In the genomic region with DNA sequence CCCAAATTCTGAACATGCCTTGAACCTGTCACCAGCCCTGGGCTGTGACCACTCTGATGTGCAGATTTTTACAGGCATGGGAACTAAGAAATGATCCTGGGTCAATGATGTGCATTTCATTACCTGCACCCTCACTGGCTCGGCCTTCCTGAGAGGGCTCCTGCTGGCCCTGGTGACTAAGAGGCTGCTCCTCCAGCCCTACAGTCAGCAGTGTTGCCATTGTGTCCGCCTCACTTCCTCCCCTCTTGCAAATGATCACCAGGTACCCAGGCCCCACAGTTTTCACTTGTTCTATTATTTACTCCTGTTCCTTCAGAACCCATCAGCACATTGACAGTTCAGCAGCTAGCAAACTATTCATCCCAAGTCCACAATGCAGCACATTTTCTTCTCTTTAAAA, we compare ENCODE assay signal across 26 cellular contexts. TPM values are rescaled to one million over a fixed set of nuclear protein-coding genes. Genes with fewer than 3 reads are reported as not detected.
"Had no signal": no experiment of that assay in that cellular context is flagged by ENCODE, and none has a peak within 500 bp of the region (broad histone marks: within the 10 kb centered on the region; RNA-seq: fewer than 3 reads in every experiment).

No MANE protein-coding gene starts in this region.

- H3K4me3 ChIP-seq: breast epithelium, gastroesophageal sphincter, lung, ovary, prostate gland, spleen, tibial artery had no signal

- H3K27me3 ChIP-seq: breast epithelium, gastroesophageal sphincter, neutrophil, ovary, spleen, tibial artery had no signal

- H3K27ac ChIP-seq: breast epithelium, neutrophil, ovary, prostate gland, spleen, tibial artery, VCaP had no signal

- H3K27me3 Mint-ChIP-seq: activated naive CD4-positive, alpha-beta T cell treated with anti-CD3 and anti-CD28 coated beads, Interleukin-2, amount 50 U/mL, for 24 hours; central memory CD8-positive, alpha-beta T cell had no signal

- H3K9me3 Mint-ChIP-seq: activated naive CD4-positive, alpha-beta T cell treated with anti-CD3 and anti-CD28 coated beads, Interleukin-2, amount 50 U/mL, for 24 hours; central memory CD8-positive, alpha-beta T cell; T-cell; T-helper 2 cell treated with Interferon-gamma antibody and Interleukin-4, amounts not matched to agents 5 μg/mL and 100 μg/mL, for 36 hours had no signal

- H3K36me3 ChIP-seq: breast epithelium, neutrophil, ovary, prostate gland, spleen, tibial artery had no signal

- DNase-seq: activated CD4-positive, alpha-beta T cell treated with anti-CD3 and anti-CD28 coated beads, Interleukin-2, amount 50 U/mL, for 1 hour; activated CD4-positive, CD25-positive, alpha-beta regulatory T cell treated with anti-CD3 and anti-CD28 coated beads, Interleukin-2, amount 50 U/mL, for 72 hours; activated CD8-positive, alpha-beta T cell treated with anti-CD3 and anti-CD28 coated beads, Interleukin-2, amount 10 ng/mL, durations not matched to agents 7 days and 5 days; activated gamma-delta T cell treated with Interleukin-2 at 50 U/mL for 16 hours; activated T-cell treated with anti-CD3 and anti-CD28 coated beads, Interleukin-2, amount 50 U/mL, for 1 hour; aorta; kidney; naive thymus-derived CD8-positive, alpha-beta T cell; ovary; spleen; stimulated activated CD4-positive, alpha-beta T cell treated with anti-CD3 and anti-CD28 coated beads, Interleukin-4, amount 100 ng/mL, for 1 hour; stimulated activated naive CD8-positive, alpha-beta T cell treated with anti-CD3 and anti-CD28 coated beads, Interleukin-15, Interleukin-2, amounts not matched to agents 100 U/mL and 50 U/mL, for 24 hours; substantia nigra; T-cell; tibial artery had no signal

- H3K4me1 Mint-ChIP-seq: activated naive CD4-positive, alpha-beta T cell treated with anti-CD3 and anti-CD28 coated beads, Interleukin-2, amount 50 U/mL, for 24 hours; central memory CD8-positive, alpha-beta T cell; naive thymus-derived CD8-positive, alpha-beta T cell; T-cell had no signal

- H3K4me1 ChIP-seq: prostate gland had no signal

- H3K27ac Mint-ChIP-seq: activated CD8-positive, alpha-beta T cell treated with anti-CD3 and anti-CD28 coated beads, Interleukin-2, amount 10 ng/mL, durations not matched to agents 7 days and 5 days; activated naive CD4-positive, alpha-beta T cell treated with anti-CD3 and anti-CD28 coated beads, Interleukin-2, amount 50 U/mL, for 24 hours; naive thymus-derived CD8-positive, alpha-beta T cell; T-cell; T-helper 2 cell treated with Interferon-gamma antibody and Interleukin-4, amounts not matched to agents 5 μg/mL and 100 μg/mL, for 36 hours had no signal

- H3K36me3 Mint-ChIP-seq: activated naive CD4-positive, alpha-beta T cell treated with anti-CD3 and anti-CD28 coated beads, Interleukin-2, amount 50 U/mL, for 24 hours; naive thymus-derived CD8-positive, alpha-beta T cell; T-cell had no signal

- H3K4me3 Mint-ChIP-seq: activated CD8-positive, alpha-beta T cell treated with anti-CD3 and anti-CD28 coated beads, Interleukin-2, amount 10 ng/mL, durations not matched to agents 7 days and 5 days; activated naive CD4-positive, alpha-beta T cell treated with anti-CD3 and anti-CD28 coated beads, Interleukin-2, amount 50 U/mL, for 24 hours; central memory CD8-positive, alpha-beta T cell; naive thymus-derived CD8-positive, alpha-beta T cell; T-cell; T-helper 2 cell treated with Interferon-gamma antibody and Interleukin-4, amounts not matched to agents 5 μg/mL and 100 μg/mL, for 36 hours had no signal

- H3K9me3 ChIP-seq: breast epithelium, gastroesophageal sphincter, neutrophil, ovary, prostate gland, spleen, tibial artery had no signal

- ATAC-seq: activated CD8-positive, alpha-beta T cell treated with anti-CD3 and anti-CD28 coated beads, Interleukin-2, amount 10 ng/mL, durations not matched to agents 7 days and 5 days; gastroesophageal sphincter; left lobe of liver; naive thymus-derived CD8-positive, alpha-beta T cell; stimulated activated naive CD8-positive, alpha-beta T cell treated with anti-CD3 and anti-CD28 coated beads, Interleukin-15, Interleukin-2, amounts not matched to agents 100 U/mL and 50 U/mL, for 24 hours; T-cell had no signal

- FAIRE-seq: colon, kidney had no signal

RNA-seq across cellular contexts. Expression of a gene that starts 29.4 kb away (rescaled TPM):
- total RNA-seq: activated CD8-positive, alpha-beta T cell treated with anti-CD3 and anti-CD28 coated beads, Interleukin-2, amount 10 ng/mL, durations not matched to agents 7 days and 5 days; naive thymus-derived CD8-positive, alpha-beta T cell had no signal
- polyA plus RNA-seq: naive thymus-derived CD8-positive, alpha-beta T cell had no signal
